8 cellular contexts compared by ENCODE assay signal in genomic region chr14:105486333-105486973, GRCh38. TPM values are rescaled to one million over a fixed set of nuclear protein-coding genes. Genes with fewer than 3 reads are reported as not detected.
A peak's percentile ranks its signal among the peaks of the same experiment; 100 is the strongest.
DNase-seq lines count a peak whose midpoint lies in the region; ATAC-seq and TF ChIP-seq lines count a peak whose summit lies in the region.

Gene CRIP1 (plus strand): TSS chr14:105486886. CDS start chr14:105487260, 374 bp downstream.

- intact Hi-C loops in Calu3 (cut with micrococcal nuclease; ENCODE audit: unreplicated experiment) (no loop called here), Panc1 (cut with micrococcal nuclease; ENCODE audit: unreplicated experiment) (loop anchor here (10.0 kb wide), 1 partner anchor 112 kb away; no protein-coding TSS in a partner anchor), cardiac septum (cut with DNase I) (no loop called here), posterior vena cava (cut with DNase I) (loop anchor here in 1 of 2 donors (5.0 kb wide), 1 partner anchor 39 kb away; no protein-coding TSS in a partner anchor)

- POLR2A ChIA-PET in Panc1 (lab: Charles Lee) = no interaction called here

- H3K4me1 ChIP-seq in Panc1 (ENCODE audit: control insufficient read depth, insufficient read depth, low read length) = peaks cover 40% of the 10 kb centered on the region

- no peak for ATAC-seq in Panc1

- CTCF ChIA-PET in Calu3 (lab: Charles Lee) = no interaction called here
- CTCF ChIA-PET in Panc1 (lab: Charles Lee) = interaction anchor here (1.5 kb wide), 1 partner anchor 17 kb away, joined by 3 read pairs; no protein-coding TSS in a partner anchor

- peaks cover 42% of the 10 kb centered on the region for H3K36me3 Mint-ChIP-seq in Calu3 (ENCODE audit: insufficient read depth, unreplicated experiment)

- no peaks in the 10 kb centered on the region for H3K9me3 ChIP-seq in Panc1 (ENCODE audit: control insufficient read depth, insufficient read depth, low read depth, low read length)

- no peaks in the 10 kb centered on the region for H3K9me3 Mint-ChIP-seq in Calu3 (ENCODE audit: low read depth, unreplicated experiment)

- peak within 1 kb of the TSS; percentile 44 for H3K4me3 Mint-ChIP-seq in Calu3 (ENCODE audit: low read depth, unreplicated experiment)

- no peaks in the 10 kb centered on the region; the same call in 1 of the 2 replicates for H3K36me3 ChIP-seq in Panc1 (ENCODE audit: control insufficient read depth, insufficient read depth, low read length)

- in situ Hi-C loops in Panc1 (cut with HindIII; ENCODE audit: low pct_unique_long_range_greater_than_20kb, low sequenced_read_pairs) = no loop called here

- DNase-seq in Calu3 = no peak
- no peak for DNase-seq in Panc1 (ENCODE audit: low read depth, low spot score)
- no peak for DNase-seq in cardiac septum (ENCODE audit: low spot score)
- peak; percentile 83 for DNase-seq in posterior vena cava (ENCODE audit: low spot score)
- no peak for DNase-seq in HPDE6-E6E7 (ENCODE audit: extremely low spot score)
- DNase-seq in islet precursor cell = no peak
- DNase-seq in NOMO-1 treated with dmso at 0.1 percent for 144 hours (lab: John Stamatoyannopoulos, UW; ENCODE audit: unreplicated experiment) = no peak
- no peak for DNase-seq in NCI-H510A (lab: John Stamatoyannopoulos, UW)

- H3K27ac ChIP-seq in Panc1 (ENCODE audit: low read length) = peak within 1 kb of the TSS; percentile 80

- H3K27me3 ChIP-seq in Panc1 (ENCODE audit: control insufficient read depth, insufficient read depth, low read length) = no peaks in the 10 kb centered on the region

- H3K4me1 Mint-ChIP-seq in Calu3 (ENCODE audit: low read depth, unreplicated experiment) = peaks cover 23% of the 10 kb centered on the region

- BruUV-seq in Calu3 (replicated peaks; lab: Mats Ljungman, UMichigan) = no TSS peak
- BruUV-seq in Panc1 (replicated peaks; lab: Mats Ljungman, UMichigan) = no TSS peak

- H3K4me3 ChIP-seq in Panc1 (ENCODE audit: low read depth in 2 of 2, low read length in 2 of 2) = peak within 1 kb of the TSS; percentile 58 to 67

- no peaks in the 10 kb centered on the region for H3K27me3 Mint-ChIP-seq in Calu3 (ENCODE audit: unreplicated experiment)

- no peak within 1 kb of the TSS for H3K27ac Mint-ChIP-seq in Calu3 (ENCODE audit: unreplicated experiment)

- no peak for TF ChIP-seq CTCF in Calu3 (IDR thresholded peaks at IDR 0.05; ENCODE audit: unreplicated experiment)
- TF ChIP-seq CTCF in Panc1 (IDR thresholded peaks at IDR 0.05) = no peak

RNA-seq across cellular contexts. Expression of gene CRIP1, which starts in this region (rescaled TPM):
- 7.1 and 13.2 TPM in 2 replicates for total RNA-seq in Calu3 (2022)
- total RNA-seq in Panc1 (2021; ENCODE audit: unreplicated experiment) = 1,056 TPM
- 2,110 TPM for polyA plus RNA-seq in Panc1 (2012; ENCODE audit: insufficient read length)
- 68.2 TPM for total RNA-seq in cardiac septum
- total RNA-seq in posterior vena cava = 100 to 1,000 TPM; 122 to 285 TPM
